Comparison of ENCODE assay signal across 9 cellular contexts in the genomic region with DNA sequence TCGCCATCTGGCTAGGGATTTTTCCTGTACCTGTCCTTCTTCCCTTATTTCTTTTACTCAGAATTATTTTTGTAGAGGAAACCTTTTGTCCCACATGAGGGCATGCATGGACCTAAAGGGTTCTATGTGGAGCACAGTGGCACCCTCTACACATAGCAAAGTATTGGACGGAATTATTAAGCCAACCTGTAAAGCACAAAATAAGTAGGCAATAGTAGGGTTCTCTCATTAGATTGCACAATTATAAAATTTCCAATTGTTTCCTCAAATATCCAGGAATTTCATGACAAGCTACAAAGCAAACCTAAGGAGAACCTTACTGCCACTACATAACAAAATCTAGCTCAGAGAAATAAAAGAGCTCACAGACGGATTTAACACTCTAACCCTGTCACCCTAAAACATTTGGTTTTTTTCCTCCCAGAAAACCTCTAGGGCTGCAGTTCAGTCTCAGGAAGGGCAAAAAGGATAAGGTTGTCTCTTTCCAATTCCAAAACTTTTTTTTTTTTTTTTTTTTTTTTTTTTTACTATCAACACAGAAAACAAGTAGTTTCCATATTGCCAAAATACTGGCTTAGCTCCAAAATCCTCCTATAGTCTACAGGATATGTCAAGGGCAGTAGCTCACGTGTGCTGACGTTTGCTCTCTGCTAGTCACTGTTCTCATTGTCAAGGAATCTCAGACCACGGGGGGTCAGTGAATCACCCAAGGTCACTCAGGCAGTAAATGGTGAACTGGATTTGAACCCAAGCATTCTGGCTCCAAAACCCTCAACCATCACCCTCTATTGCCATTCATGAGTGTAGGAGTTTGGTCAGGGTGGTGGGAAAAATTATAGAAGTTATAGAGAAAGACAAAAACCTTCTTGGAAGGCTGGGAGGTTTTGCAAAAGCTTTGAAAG. TPM values are rescaled to one million over a fixed set of nuclear protein-coding genes. Genes with fewer than 3 reads are reported as not detected.
DNase-seq lines count a peak whose midpoint lies in the region; ATAC-seq and TF ChIP-seq lines count a peak whose summit lies in the region.
"Had no signal": no experiment of that assay in that cellular context is flagged by ENCODE, and none has a peak within 500 bp of the region (broad histone marks: within the 10 kb centered on the region; RNA-seq: fewer than 3 reads in every experiment).

No MANE protein-coding gene starts in this region.

- no peaks in the 10 kb centered on the region for H3K36me3 Mint-ChIP-seq in nephron (ENCODE audit: low read depth)

- H3K36me3 ChIP-seq in PC-3 (ENCODE audit: low read depth, low read length): no peaks in the 10 kb centered on the region

- CTCF ChIA-PET in PC-3 (lab: Charles Lee): no interaction called here

- H3K27ac ChIP-seq in PC-3 (ENCODE audit: low read length): peak overlapping the region; percentile 57
- H3K27ac ChIP-seq: VCaP had no signal

- H3K4me3 Mint-ChIP-seq in nephron: no peak overlapping the region

- intact Hi-C loops in PC-3 (cut with micrococcal nuclease): no loop called here

- no peaks in the 10 kb centered on the region for H3K27me3 ChIP-seq in PC-3 (ENCODE audit: low read length)

- H3K27me3 Mint-ChIP-seq in nephron (ENCODE audit: low read depth): no peaks in the 10 kb centered on the region

- peak overlapping the region; percentile 35; the same call in 1 of the 2 replicates for H3K4me2 ChIP-seq in PC-3 (ENCODE audit: low read length)

- POLR2A ChIA-PET in PC-3 (lab: Charles Lee; ENCODE audit: unreplicated experiment): interaction anchor here (0.7 to 1.2 kb wide), 2 partner anchors 91 to 274 kb away, joined by 3 to 34 read pairs; no protein-coding TSS in a partner anchor

- H3K9me3 Mint-ChIP-seq in nephron: peaks cover 10% of the 10 kb centered on the region

- H3K4me3 ChIP-seq in PC-3 (ENCODE audit: low read length) (no peak overlapping the region), epithelial cell of proximal tubule (ENCODE audit: low read depth, low read length) (no peak overlapping the region)

- H3K27ac Mint-ChIP-seq in nephron: peak overlapping the region; percentile 80 to 94 (median 91)

- H4K20me1 ChIP-seq in PC-3 (ENCODE audit: low read length): no peaks in the 10 kb centered on the region; the same call in 1 of the 2 replicates

- TF ChIP-seq CTCF in PC-3 (conservative IDR thresholded peaks at IDR 0.05; ENCODE audit: low read depth, low read length) (no peak), epithelial cell of proximal tubule (conservative IDR thresholded peaks at IDR 0.05; ENCODE audit: low read depth, low read length) (no peak), nephron (IDR thresholded peaks at IDR 0.05; ENCODE audit: unreplicated experiment in 3 of 3) (no peak)

- ATAC-seq in PC-3: peak; percentile 78
- ATAC-seq in HG02938 (IDR thresholded peaks at IDR 0.05; ENCODE audit: unreplicated experiment): no peak
- ATAC-seq in HG02970 (IDR thresholded peaks at IDR 0.05; ENCODE audit: low FRiP score, unreplicated experiment): no peak
- no peak for ATAC-seq in HG03521 (IDR thresholded peaks at IDR 0.05; ENCODE audit: unreplicated experiment)
- ATAC-seq in GM18520 (IDR thresholded peaks at IDR 0.05; ENCODE audit: unreplicated experiment): no peak

- peaks cover 15% of the 10 kb centered on the region for H3K4me1 ChIP-seq in PC-3 (ENCODE audit: insufficient read depth, low read length)

- H3K9me2 ChIP-seq in PC-3 (replicated peaks; ENCODE audit: low read length): no peaks in the 10 kb centered on the region

- H3K79me2 ChIP-seq in PC-3 (ENCODE audit: low read length): peaks cover 40% of the 10 kb centered on the region

- H3K9ac ChIP-seq in PC-3 (ENCODE audit: low read length): no peak overlapping the region

- no peaks in the 10 kb centered on the region for H3F3A ChIP-seq in PC-3 (ENCODE audit: low read length, unreplicated experiment)

- DNase-seq in ELR (ENCODE audit: low read depth) (peak; percentile 99), PC-3 (peak; percentile 85), epithelial cell of proximal tubule (ENCODE audit: low read depth) (peak; percentile 96)

- H3K9me3 ChIP-seq in PC-3 (ENCODE audit: low read length): no peaks in the 10 kb centered on the region

- H3K4me1 Mint-ChIP-seq in nephron: peaks cover 13% of the 10 kb centered on the region

- no peak overlapping the region for H2AFZ ChIP-seq in PC-3 (ENCODE audit: low read length)

- BruUV-seq in PC-3 (replicated peaks; lab: Mats Ljungman, UMichigan): no TSS peak

RNA-seq across cellular contexts. Expression of gene NCEH1, which starts 52.3 kb away (rescaled TPM):
- total RNA-seq in PC-3 (2014; rRNA removed) (28.2 and 33.9 TPM in 2 replicates), epithelial cell of proximal tubule (67.1 and 72.9 TPM in 2 replicates)
